ENCODE assay signal across 16 cellular contexts in the genomic region with DNA sequence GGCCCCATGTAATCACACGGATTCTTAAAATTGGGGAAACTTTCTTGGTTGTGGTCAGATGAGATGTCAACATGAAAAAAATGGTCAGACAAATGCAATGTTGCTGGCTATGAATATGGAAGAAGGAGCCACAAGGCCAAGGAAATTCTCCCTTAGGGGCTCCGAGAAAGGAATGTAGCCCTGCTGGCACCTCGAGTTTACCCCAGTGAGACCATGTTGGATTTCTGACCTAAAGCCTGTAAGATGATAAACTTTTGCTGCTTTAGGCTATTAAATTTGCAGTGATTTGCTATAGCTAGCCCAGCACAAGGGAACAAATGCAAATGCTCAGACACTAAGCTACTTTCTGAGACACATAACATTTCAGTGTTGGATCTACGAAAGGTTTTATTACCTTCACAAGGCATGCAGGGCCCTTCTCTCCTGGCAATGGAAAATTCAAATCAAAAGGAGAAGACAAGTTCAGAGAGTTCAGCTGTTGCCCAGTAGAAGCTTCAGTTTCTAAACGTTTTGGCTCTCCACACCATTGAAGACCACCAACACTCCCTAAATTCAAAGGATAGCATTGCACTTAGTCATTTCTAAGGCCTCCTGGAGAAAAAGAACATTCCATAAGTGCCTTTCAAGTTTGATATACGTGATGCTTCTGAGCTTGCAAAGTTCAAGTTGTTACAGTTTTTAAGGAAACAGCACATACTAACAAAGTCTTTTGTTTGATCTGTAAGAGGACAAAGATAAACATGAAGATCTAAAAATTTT. TPM values are rescaled to one million over a fixed set of nuclear protein-coding genes. Genes with fewer than 3 reads are reported as not detected.
DNase-seq lines count a peak whose midpoint lies in the region; ATAC-seq and TF ChIP-seq lines count a peak whose summit lies in the region.
"Had no signal": no experiment of that assay in that cellular context is flagged by ENCODE, and none has a peak within 500 bp of the region (broad histone marks: within the 10 kb centered on the region; RNA-seq: fewer than 3 reads in every experiment).

No MANE protein-coding gene starts in this region.

- TF ChIP-seq EP300 in esophagus muscularis mucosa (IDR thresholded peaks at IDR 0.05), result no peak

- no TSS peak for BruUV-seq in Caco-2 (replicated peaks; lab: Mats Ljungman, UMichigan)
- no TSS peak for BruUV-seq in PC-9 (replicated peaks; lab: Mats Ljungman, UMichigan)

- H3F3A ChIP-seq in PC-9 (ENCODE audit: insufficient read depth, low read depth), result no peaks in the 10 kb centered on the region

- H3K36me3 ChIP-seq in Caco-2 (ENCODE audit: control insufficient read depth, insufficient read depth, low read length) (peaks cover 3% of the 10 kb centered on the region), PC-9 (ENCODE audit: low read depth) (no peaks in the 10 kb centered on the region; the same call in 1 of the 2 replicates), esophagus muscularis mucosa (peaks cover 40 to 92% (median 82%) of the 10 kb centered on the region in 4 donors), heart right ventricle (peaks cover 0 to 100% (median 42%) of the 10 kb centered on the region in 9 donors), uterus (no peaks in the 10 kb centered on the region)

- TF ChIP-seq POLR2A in esophagus muscularis mucosa (IDR thresholded peaks at IDR 0.05; ENCODE audit: low read depth), result no peak
- TF ChIP-seq POLR2A in uterus (IDR thresholded peaks at IDR 0.05), result no peak

- H3K27ac ChIP-seq in PC-9 (0 out of 2 replicates have a peak overlapping the region, but pooled peaks have one; percentile 37), esophagus muscularis mucosa (replicated peaks in 1 of 4) (no peak overlapping the region), heart right ventricle (peak overlapping the region in 1 of 10 donors; percentile 12), uterus (no peak overlapping the region)
- H3K27ac ChIP-seq: coronary artery, stomach had no signal

- H3K4me3 ChIP-seq in Caco-2 (ENCODE audit: low read depth, low read length) (no peak overlapping the region), PC-9 (no peak overlapping the region), esophagus muscularis mucosa (no peak overlapping the region), heart right ventricle (no peak overlapping the region), uterus (no peak overlapping the region)
- H3K4me3 ChIP-seq: coronary artery, lung, stomach had no signal

- peak overlapping the region; percentile 29 for H3K4me3 Mint-ChIP-seq in Caco-2 (ENCODE audit: unreplicated experiment)
- H3K4me3 Mint-ChIP-seq in activated naive CD4-positive, alpha-beta T cell treated with anti-CD3 and anti-CD28 coated beads for 36 hours, result no peak overlapping the region

- POLR2A ChIA-PET in Caco-2 (lab: Charles Lee) (interaction anchor here (1.0 kb wide), 1 partner anchor 198 kb away, joined by 5 read pairs; a partner anchor contains a TSS), PC-9 (lab: Charles Lee; ENCODE audit: unreplicated experiment) (interaction anchor here (0.6 kb wide), 1 partner anchor 161 kb away, joined by 3 read pairs; no protein-coding TSS in a partner anchor)

- no peak overlapping the region for H2AFZ ChIP-seq in PC-9

- H3K36me3 Mint-ChIP-seq in Caco-2 (ENCODE audit: insufficient read depth, unreplicated experiment), result peaks cover 82% of the 10 kb centered on the region
- H3K36me3 Mint-ChIP-seq in activated naive CD4-positive, alpha-beta T cell treated with anti-CD3 and anti-CD28 coated beads for 36 hours (ENCODE audit: low read depth), result peaks cover 42% of the 10 kb centered on the region

- peak overlapping the region; percentile 63 for H3K27ac Mint-ChIP-seq in Caco-2 (ENCODE audit: unreplicated experiment)
- no peak overlapping the region for H3K27ac Mint-ChIP-seq in activated naive CD4-positive, alpha-beta T cell treated with anti-CD3 and anti-CD28 coated beads for 36 hours

- H3K4me2 ChIP-seq in PC-9, result no peak overlapping the region

- H3K9me3 ChIP-seq in Caco-2, result no peaks in the 10 kb centered on the region
- H3K9me3 ChIP-seq in PC-9 (ENCODE audit: insufficient read depth, low read depth), result no peaks in the 10 kb centered on the region
- H3K9me3 ChIP-seq in esophagus muscularis mucosa, result no peaks in the 10 kb centered on the region
- no peaks in the 10 kb centered on the region for H3K9me3 ChIP-seq in heart right ventricle
- no peaks in the 10 kb centered on the region for H3K9me3 ChIP-seq in uterus
- H3K9me3 ChIP-seq: stomach had no signal

- no peak for TF ChIP-seq CTCF in Caco-2 (IDR thresholded peaks at IDR 0.05; ENCODE audit: insufficient read depth in 1 of 2, low read depth in 1 of 2, low read length in 1 of 2, severe bottlenecking in 1 of 2, unreplicated experiment in 1 of 2)
- no peak for TF ChIP-seq CTCF in PC-9 (conservative IDR thresholded peaks at IDR 0.05)
- no peak for TF ChIP-seq CTCF in esophagus muscularis mucosa (IDR thresholded peaks at IDR 0.05)
- no peak for TF ChIP-seq CTCF in heart right ventricle (IDR thresholded peaks at IDR 0.05)
- no peak for TF ChIP-seq CTCF in uterus (IDR thresholded peaks at IDR 0.05)

- H3K27me3 Mint-ChIP-seq in Caco-2 (ENCODE audit: insufficient read depth, unreplicated experiment), result no peaks in the 10 kb centered on the region
- H3K27me3 Mint-ChIP-seq in activated naive CD4-positive, alpha-beta T cell treated with anti-CD3 and anti-CD28 coated beads for 36 hours (ENCODE audit: low read depth), result no peaks in the 10 kb centered on the region
- H3K27me3 Mint-ChIP-seq: CD8-positive, alpha-beta memory T cell had no signal

- peaks cover 7% of the 10 kb centered on the region for H3K4me1 Mint-ChIP-seq in Caco-2 (ENCODE audit: low read depth, unreplicated experiment)
- peaks cover 2% of the 10 kb centered on the region for H3K4me1 Mint-ChIP-seq in activated naive CD4-positive, alpha-beta T cell treated with anti-CD3 and anti-CD28 coated beads for 36 hours (ENCODE audit: low read depth)

- no peaks in the 10 kb centered on the region for H3K9me3 Mint-ChIP-seq in Caco-2 (ENCODE audit: unreplicated experiment)
- H3K9me3 Mint-ChIP-seq in activated naive CD4-positive, alpha-beta T cell treated with anti-CD3 and anti-CD28 coated beads for 36 hours, result no peaks in the 10 kb centered on the region
- H3K9me3 Mint-ChIP-seq: CD8-positive, alpha-beta memory T cell had no signal

- no peaks in the 10 kb centered on the region for H4K20me1 ChIP-seq in PC-9 (ENCODE audit: insufficient read depth)

- WGBS in esophagus muscularis mucosa, result 65% methylated on average over 6 of the region's 6 CpGs
- 74 to 76% methylated on average over 6 of the region's 6 CpGs for WGBS in heart right ventricle, 2 donors

- H3K27me3 ChIP-seq in Caco-2 (replicated peaks; ENCODE audit: control insufficient read depth, insufficient read depth, low read length) (no peaks in the 10 kb centered on the region), PC-9 (ENCODE audit: insufficient read depth, low read depth) (no peaks in the 10 kb centered on the region), esophagus muscularis mucosa (no peaks in the 10 kb centered on the region), heart right ventricle (no peaks in the 10 kb centered on the region), uterus (no peaks in the 10 kb centered on the region)
- H3K27me3 ChIP-seq: stomach had no signal

- ATAC-seq in heart right ventricle, result no peak

- DNase-seq in Caco-2 (no peak), PC-9 (peak; percentile 22 to 40), esophagus muscularis mucosa (ENCODE audit: extremely low spot score) (peak; percentile 42), non-pigmented ciliary epithelial cell (ENCODE audit: low read depth) (peak; percentile 79), heart right ventricle (no peak), uterus (no peak)
- DNase-seq in activated naive CD4-positive, alpha-beta T cell treated with anti-CD3 and anti-CD28 coated beads for 36 hours, result no peak
- no peak for DNase-seq in activated effector memory CD4-positive, alpha-beta T cell treated with Interleukin-2 at 50 U/mL for 16 hours
- DNase-seq: activated CD4-positive, CD25-positive, alpha-beta regulatory T cell treated with anti-CD3 and anti-CD28 coated beads, Interleukin-2, amount 50 U/mL, for 72 hours; CD8-positive, alpha-beta memory T cell; NCI-H1436; NCI-H748 treated with DMSO at 0.1 percent for 48 hours; stimulated activated CD4-positive, alpha-beta T cell treated with anti-CD3 and anti-CD28 coated beads, Interleukin-4, amount 100 ng/mL, for 24 hours; stomach had no signal

- intact Hi-C loops in Caco-2 (cut with micrococcal nuclease; ENCODE audit: unreplicated experiment) (no loop called here), PC-9 (cut with micrococcal nuclease; ENCODE audit: unreplicated experiment) (loop anchor here (2.0 kb wide), 1 partner anchor 162 kb away; no protein-coding TSS in a partner anchor), esophagus muscularis mucosa (cut with DNase I) (no loop called here), heart right ventricle (cut with DNase I) (loop anchor here in 2 of 10 donors (10.0 kb wide), 2 partner anchors 54 to 94 kb away; no protein-coding TSS in a partner anchor), uterus (cut with DNase I; ENCODE audit: low total_unique reads) (no loop called here)
- intact Hi-C loops in activated naive CD4-positive, alpha-beta T cell treated with anti-CD3 and anti-CD28 coated beads for 36 hours (cut with micrococcal nuclease), result no loop called here

- H3K79me2 ChIP-seq in PC-9 (ENCODE audit: low read depth), result no peaks in the 10 kb centered on the region

- no peaks in the 10 kb centered on the region for H3K9me2 ChIP-seq in PC-9 (ENCODE audit: insufficient read depth)

- CTCF ChIA-PET in Caco-2 (lab: Charles Lee) (interaction anchor here (1.0 kb wide), 1 partner anchor 11 kb away, joined by 3 read pairs; no protein-coding TSS in a partner anchor), PC-9 (lab: Charles Lee) (no interaction called here)
- CTCF ChIA-PET in activated naive CD4-positive, alpha-beta T cell treated with anti-CD3 and anti-CD28 coated beads for 36 hours (lab: Charles Lee), result interaction anchor here (0.8 to 1.5 kb wide), 2 partner anchors 9 to 10 kb away, joined by 3 to 6 read pairs; no protein-coding TSS in a partner anchor

- peaks cover 22% of the 10 kb centered on the region for H3K4me1 ChIP-seq in Caco-2
- no peaks in the 10 kb centered on the region for H3K4me1 ChIP-seq in PC-9 (replicated peaks; ENCODE audit: insufficient read depth)
- peaks cover 0 to 5% (median 1%) of the 10 kb centered on the region in 4 donors for H3K4me1 ChIP-seq in esophagus muscularis mucosa
- H3K4me1 ChIP-seq in heart right ventricle, result peaks cover 0 to 16% (median 0%) of the 10 kb centered on the region in 9 donors
- H3K4me1 ChIP-seq in uterus, result no peaks in the 10 kb centered on the region

RNA-seq across cellular contexts. Expression of a gene that starts 23.4 kb away (rescaled TPM):
- total RNA-seq in Caco-2 (2022) (77.2 and 88.4 TPM in 2 replicates), PC-9 (2021) (30.8 and 36.7 TPM in 2 replicates), esophagus muscularis mucosa (10 to 100 TPM; 47.3 to 77.2 (median 52.3) TPM), heart right ventricle (10 to 100 TPM; 24.0 to 41.9 (median 27.9) TPM), uterus (10 to 100 TPM; 69.4 to 84.7 (median 76.7) TPM)
- 10 to 100 TPM in 1 of 2 donors, 1 to 10 TPM in 1; 9.2 to 24.3 TPM for polyA plus RNA-seq in heart right ventricle
- total RNA-seq in activated naive CD4-positive, alpha-beta T cell treated with anti-CD3 and anti-CD28 coated beads for 36 hours, result 10 to 100 TPM; 76.9 to 77.7 TPM

RNA-seq across cellular contexts. Expression of a gene that starts 43.3 kb away (rescaled TPM):
- total RNA-seq in Caco-2 (2022), result 108 and 116 TPM in 2 replicates
- total RNA-seq in PC-9 (2021), result 19.9 and 33.2 TPM in 2 replicates
- 10 to 100 TPM; 22.4 to 29.9 (median 24.2) TPM for total RNA-seq in esophagus muscularis mucosa
- total RNA-seq in heart right ventricle, result 10 to 100 TPM; 24.0 to 43.9 (median 31.2) TPM
- polyA plus RNA-seq in heart right ventricle, result 1 to 10 TPM; 5.9 to 6.1 TPM
- total RNA-seq in uterus, result 10 to 100 TPM in 3 of 4 donors, 1 to 10 TPM in 1; 8.7 to 70.9 (median 26.5) TPM
- total RNA-seq in activated naive CD4-positive, alpha-beta T cell treated with anti-CD3 and anti-CD28 coated beads for 36 hours, result 10 to 100 TPM; 49.0 to 55.2 TPM

Comparison
In these comparisons a context has a peak if more than half of its experiments do, and no peak if none do; other contexts are left out.
1. DNase-seq: peak in PC-9 (2 of 2), esophagus muscularis mucosa (single experiment) and non-pigmented ciliary epithelial cell (single experiment); none in Caco-2 (0 of 2), heart right ventricle (0 of 2), uterus (0 of 2), activated naive CD4-positive, alpha-beta T cell treated with anti-CD3 and anti-CD28 coated beads for 36 hours (single experiment) and activated effector memory CD4-positive, alpha-beta T cell treated with Interleukin-2 at 50 U/mL for 16 hours (single experiment).